In genomic region chr6:104239971-104240370, GRCh38 we compare ENCODE assay signal across 7 cellular contexts.
"Had no signal": no experiment of that assay in that cellular context is flagged by ENCODE, and none has a peak within 500 bp of the region (broad histone marks: within the 10 kb centered on the region; RNA-seq: fewer than 3 reads in every experiment).

No MANE protein-coding gene starts in this region.

- H3K4me3 ChIP-seq: GM12878 had no signal

- DNase-seq: GDM1, GF-D8 had no signal

- FAIRE-seq: G401.6, GM12878, GM12891, GM18507, GM19239 had no signal
